In genomic region chr5:141850183-141850768, GRCh38 we compare ENCODE assay signal across 8 cellular contexts. TPM values are rescaled to one million over a fixed set of nuclear protein-coding genes. Genes with fewer than 3 reads are reported as not detected.
DNase-seq lines count a peak whose midpoint lies in the region; ATAC-seq lines count a peak whose summit lies in the region.

No MANE protein-coding gene starts in this region.

- H3K27me3 Mint-ChIP-seq in activated CD4-positive, alpha-beta T cell treated with anti-CD3 and anti-CD28 coated beads for 36 hours: peaks cover under 1% of the 10 kb centered on the region

- peak; percentile 9 for ATAC-seq in activated CD4-positive, alpha-beta T cell treated with anti-CD3 and anti-CD28 coated beads for 36 hours
- peak; percentile 10 for ATAC-seq in HG03439 (IDR thresholded peaks at IDR 0.05; ENCODE audit: unreplicated experiment)

- H3K4me1 Mint-ChIP-seq in activated CD4-positive, alpha-beta T cell treated with anti-CD3 and anti-CD28 coated beads for 36 hours: peaks cover 14% of the 10 kb centered on the region

- H3K27ac ChIP-seq in layer of hippocampus (ENCODE audit: low read depth, low read length): peak overlapping the region; percentile 98

- no peaks in the 10 kb centered on the region for H3K27me3 ChIP-seq in layer of hippocampus (ENCODE audit: control insufficient read depth, insufficient read depth, low read length)

- peak overlapping the region; percentile 86 for H3K27ac Mint-ChIP-seq in activated CD4-positive, alpha-beta T cell treated with anti-CD3 and anti-CD28 coated beads for 36 hours

- peak overlapping the region; percentile 78 for H3K4me3 Mint-ChIP-seq in activated CD4-positive, alpha-beta T cell treated with anti-CD3 and anti-CD28 coated beads for 36 hours

- peak; percentile 45 for DNase-seq in activated CD4-positive, alpha-beta T cell treated with anti-CD3 and anti-CD28 coated beads for 36 hours
- DNase-seq in activated CD4-positive, alpha-beta T cell treated with anti-CD3 and anti-CD28 coated beads for 1 hour: no peak
- peak; percentile 48 for DNase-seq in SW480 (ENCODE audit: low spot score)
- DNase-seq in cerebellar cortex (ENCODE audit: low spot score): peak; percentile 40
- peak in 2 of 3 experiments; percentile 16 to 25 for DNase-seq in stimulated activated CD4-positive, alpha-beta T cell treated with anti-CD3 and anti-CD28 coated beads, TNF-alpha, amount 100 ng/mL, for 24 hours (ENCODE audit: low read depth in 3 of 3)
- DNase-seq in iPS-NIHi7 (ENCODE audit: extremely low spot score): no peak

- CTCF ChIA-PET in activated CD4-positive, alpha-beta T cell treated with anti-CD3 and anti-CD28 coated beads for 36 hours (lab: Charles Lee): interaction anchor here (1.2 to 1.3 kb wide), 2 partner anchors 28 to 119 kb away, joined by 4 to 5 read pairs; partner anchors contain the start of genes PCDH1 and RNF14

- H3K9me3 Mint-ChIP-seq in activated CD4-positive, alpha-beta T cell treated with anti-CD3 and anti-CD28 coated beads for 36 hours (ENCODE audit: low read depth): no peaks in the 10 kb centered on the region

- POLR2A ChIA-PET in activated CD4-positive, alpha-beta T cell treated with anti-CD3 and anti-CD28 coated beads for 36 hours (lab: Charles Lee): interaction anchor here (0.6 to 0.7 kb wide), 3 partner anchors 72 to 246 kb away, joined by 3 to 6 read pairs (median 3); partner anchors contain the start of gene DELE1

- H3K36me3 Mint-ChIP-seq in activated CD4-positive, alpha-beta T cell treated with anti-CD3 and anti-CD28 coated beads for 36 hours (ENCODE audit: low read depth): no peaks in the 10 kb centered on the region

- intact Hi-C loops in activated CD4-positive, alpha-beta T cell treated with anti-CD3 and anti-CD28 coated beads for 36 hours (cut with DNase I, micrococcal nuclease): no loop called here

RNA-seq across cellular contexts. Expression of gene PCDH1, which starts 27.9 kb away (rescaled TPM):
- total RNA-seq in activated CD4-positive, alpha-beta T cell treated with anti-CD3 and anti-CD28 coated beads for 36 hours: not detected

Comparison
In these comparisons a context has a peak if more than half of its experiments do, and no peak if none do; other contexts are left out.
1. DNase-seq: peak in activated CD4-positive, alpha-beta T cell treated with anti-CD3 and anti-CD28 coated beads for 36 hours (single experiment), SW480 (single experiment), cerebellar cortex (single experiment) and stimulated activated CD4-positive, alpha-beta T cell treated with anti-CD3 and anti-CD28 coated beads, TNF-alpha, amount 100 ng/mL, for 24 hours (2 of 3); none in activated CD4-positive, alpha-beta T cell treated with anti-CD3 and anti-CD28 coated beads for 1 hour (single experiment) and iPS-NIHi7 (single experiment).